In the genomic region with DNA sequence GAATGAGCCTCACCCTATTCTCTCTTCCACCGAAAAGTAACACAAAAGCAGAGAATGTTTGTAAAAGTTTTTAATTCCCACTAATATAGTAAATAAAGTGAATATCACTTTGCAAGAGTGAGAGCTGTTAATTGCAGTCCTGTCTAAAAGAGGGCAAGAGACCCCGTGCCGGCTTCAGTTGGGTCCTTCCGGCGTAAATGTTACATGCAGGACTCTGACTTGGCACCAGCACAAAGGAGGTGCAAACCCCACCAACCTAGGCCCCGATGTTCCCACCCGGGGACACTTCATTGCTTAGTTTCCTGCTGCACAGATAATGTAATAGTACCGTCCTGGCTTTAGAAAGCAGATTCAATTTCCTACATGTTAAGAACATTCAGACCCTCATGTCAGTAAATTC, we compare ENCODE assay signal across 1 cellular context.
TF ChIP-seq lines count a peak whose summit lies in the region.

No MANE protein-coding gene starts in this region.

TF ChIP-seq in H1, 55 proteins besides CTCF, POLR2A, EP300 and RAD21 (continued from another document):
- TF ChIP-seq, protein P1, sequence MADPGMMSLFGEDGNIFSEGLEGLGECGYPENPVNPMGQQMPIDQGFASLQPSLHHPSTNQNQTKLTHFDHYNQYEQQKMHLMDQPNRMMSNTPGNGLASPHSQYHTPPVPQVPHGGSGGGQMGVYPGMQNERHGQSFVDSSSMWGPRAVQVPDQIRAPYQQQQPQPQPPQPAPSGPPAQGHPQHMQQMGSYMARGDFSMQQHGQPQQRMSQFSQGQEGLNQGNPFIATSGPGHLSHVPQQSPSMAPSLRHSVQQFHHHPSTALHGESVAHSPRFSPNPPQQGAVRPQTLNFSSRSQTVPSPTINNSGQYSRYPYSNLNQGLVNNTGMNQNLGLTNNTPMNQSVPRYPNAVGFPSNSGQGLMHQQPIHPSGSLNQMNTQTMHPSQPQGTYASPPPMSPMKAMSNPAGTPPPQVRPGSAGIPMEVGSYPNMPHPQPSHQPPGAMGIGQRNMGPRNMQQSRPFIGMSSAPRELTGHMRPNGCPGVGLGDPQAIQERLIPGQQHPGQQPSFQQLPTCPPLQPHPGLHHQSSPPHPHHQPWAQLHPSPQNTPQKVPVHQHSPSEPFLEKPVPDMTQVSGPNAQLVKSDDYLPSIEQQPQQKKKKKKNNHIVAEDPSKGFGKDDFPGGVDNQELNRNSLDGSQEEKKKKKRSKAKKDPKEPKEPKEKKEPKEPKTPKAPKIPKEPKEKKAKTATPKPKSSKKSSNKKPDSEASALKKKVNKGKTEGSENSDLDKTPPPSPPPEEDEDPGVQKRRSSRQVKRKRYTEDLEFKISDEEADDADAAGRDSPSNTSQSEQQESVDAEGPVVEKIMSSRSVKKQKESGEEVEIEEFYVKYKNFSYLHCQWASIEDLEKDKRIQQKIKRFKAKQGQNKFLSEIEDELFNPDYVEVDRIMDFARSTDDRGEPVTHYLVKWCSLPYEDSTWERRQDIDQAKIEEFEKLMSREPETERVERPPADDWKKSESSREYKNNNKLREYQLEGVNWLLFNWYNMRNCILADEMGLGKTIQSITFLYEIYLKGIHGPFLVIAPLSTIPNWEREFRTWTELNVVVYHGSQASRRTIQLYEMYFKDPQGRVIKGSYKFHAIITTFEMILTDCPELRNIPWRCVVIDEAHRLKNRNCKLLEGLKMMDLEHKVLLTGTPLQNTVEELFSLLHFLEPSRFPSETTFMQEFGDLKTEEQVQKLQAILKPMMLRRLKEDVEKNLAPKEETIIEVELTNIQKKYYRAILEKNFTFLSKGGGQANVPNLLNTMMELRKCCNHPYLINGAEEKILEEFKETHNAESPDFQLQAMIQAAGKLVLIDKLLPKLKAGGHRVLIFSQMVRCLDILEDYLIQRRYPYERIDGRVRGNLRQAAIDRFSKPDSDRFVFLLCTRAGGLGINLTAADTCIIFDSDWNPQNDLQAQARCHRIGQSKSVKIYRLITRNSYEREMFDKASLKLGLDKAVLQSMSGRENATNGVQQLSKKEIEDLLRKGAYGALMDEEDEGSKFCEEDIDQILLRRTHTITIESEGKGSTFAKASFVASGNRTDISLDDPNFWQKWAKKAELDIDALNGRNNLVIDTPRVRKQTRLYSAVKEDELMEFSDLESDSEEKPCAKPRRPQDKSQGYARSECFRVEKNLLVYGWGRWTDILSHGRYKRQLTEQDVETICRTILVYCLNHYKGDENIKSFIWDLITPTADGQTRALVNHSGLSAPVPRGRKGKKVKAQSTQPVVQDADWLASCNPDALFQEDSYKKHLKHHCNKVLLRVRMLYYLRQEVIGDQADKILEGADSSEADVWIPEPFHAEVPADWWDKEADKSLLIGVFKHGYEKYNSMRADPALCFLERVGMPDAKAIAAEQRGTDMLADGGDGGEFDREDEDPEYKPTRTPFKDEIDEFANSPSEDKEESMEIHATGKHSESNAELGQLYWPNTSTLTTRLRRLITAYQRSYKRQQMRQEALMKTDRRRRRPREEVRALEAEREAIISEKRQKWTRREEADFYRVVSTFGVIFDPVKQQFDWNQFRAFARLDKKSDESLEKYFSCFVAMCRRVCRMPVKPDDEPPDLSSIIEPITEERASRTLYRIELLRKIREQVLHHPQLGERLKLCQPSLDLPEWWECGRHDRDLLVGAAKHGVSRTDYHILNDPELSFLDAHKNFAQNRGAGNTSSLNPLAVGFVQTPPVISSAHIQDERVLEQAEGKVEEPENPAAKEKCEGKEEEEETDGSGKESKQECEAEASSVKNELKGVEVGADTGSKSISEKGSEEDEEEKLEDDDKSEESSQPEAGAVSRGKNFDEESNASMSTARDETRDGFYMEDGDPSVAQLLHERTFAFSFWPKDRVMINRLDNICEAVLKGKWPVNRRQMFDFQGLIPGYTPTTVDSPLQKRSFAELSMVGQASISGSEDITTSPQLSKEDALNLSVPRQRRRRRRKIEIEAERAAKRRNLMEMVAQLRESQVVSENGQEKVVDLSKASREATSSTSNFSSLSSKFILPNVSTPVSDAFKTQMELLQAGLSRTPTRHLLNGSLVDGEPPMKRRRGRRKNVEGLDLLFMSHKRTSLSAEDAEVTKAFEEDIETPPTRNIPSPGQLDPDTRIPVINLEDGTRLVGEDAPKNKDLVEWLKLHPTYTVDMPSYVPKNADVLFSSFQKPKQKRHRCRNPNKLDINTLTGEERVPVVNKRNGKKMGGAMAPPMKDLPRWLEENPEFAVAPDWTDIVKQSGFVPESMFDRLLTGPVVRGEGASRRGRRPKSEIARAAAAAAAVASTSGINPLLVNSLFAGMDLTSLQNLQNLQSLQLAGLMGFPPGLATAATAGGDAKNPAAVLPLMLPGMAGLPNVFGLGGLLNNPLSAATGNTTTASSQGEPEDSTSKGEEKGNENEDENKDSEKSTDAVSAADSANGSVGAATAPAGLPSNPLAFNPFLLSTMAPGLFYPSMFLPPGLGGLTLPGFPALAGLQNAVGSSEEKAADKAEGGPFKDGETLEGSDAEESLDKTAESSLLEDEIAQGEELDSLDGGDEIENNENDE (IDR thresholded peaks at IDR 0.05; ENCODE audit: insufficient replicate concordance, low read length): no peak
- TF ChIP-seq SRF (IDR thresholded peaks at IDR 0.05; ENCODE audit: low read depth, low read length): no peak
- no peak for TF ChIP-seq SP2 (IDR thresholded peaks at IDR 0.05; ENCODE audit: low read length)
- no peak for TF ChIP-seq KDM4A (IDR thresholded peaks at IDR 0.05; ENCODE audit: low read depth, low read length, severe bottlenecking)
- TF ChIP-seq CEBPB (IDR thresholded peaks at IDR 0.05; ENCODE audit: low read depth, low read length): no peak
- TF ChIP-seq, protein P2, sequence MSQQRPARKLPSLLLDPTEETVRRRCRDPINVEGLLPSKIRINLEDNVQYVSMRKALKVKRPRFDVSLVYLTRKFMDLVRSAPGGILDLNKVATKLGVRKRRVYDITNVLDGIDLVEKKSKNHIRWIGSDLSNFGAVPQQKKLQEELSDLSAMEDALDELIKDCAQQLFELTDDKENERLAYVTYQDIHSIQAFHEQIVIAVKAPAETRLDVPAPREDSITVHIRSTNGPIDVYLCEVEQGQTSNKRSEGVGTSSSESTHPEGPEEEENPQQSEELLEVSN (IDR thresholded peaks at IDR 0.05): no peak
- TF ChIP-seq GTF2F1 (IDR thresholded peaks at IDR 0.05; ENCODE audit: borderline replicate concordance, low read depth, low read length): no peak
- no peak for TF ChIP-seq SIX5 (IDR thresholded peaks at IDR 0.05; ENCODE audit: low read depth, low read length)
- no peak for TF ChIP-seq POLR2AphosphoS5 (IDR thresholded peaks at IDR 0.05; ENCODE audit: low read depth, low read length)
- TF ChIP-seq YY1 (IDR thresholded peaks at IDR 0.05; ENCODE audit: low read depth, low read length): no peak
- no peak for TF ChIP-seq SAP30 (IDR thresholded peaks at IDR 0.05; ENCODE audit: insufficient read depth, insufficient replicate concordance, low read length)
- TF ChIP-seq SUZ12 (IDR thresholded peaks at IDR 0.05; ENCODE audit: low read length): no peak
- TF ChIP-seq TAF1 (IDR thresholded peaks at IDR 0.05; ENCODE audit: low read depth, low read length): no peak
- TF ChIP-seq HDAC6 (IDR thresholded peaks at IDR 0.05; ENCODE audit: low read depth, low read length): no peak
